8 cellular contexts compared by ENCODE assay signal in the genomic region with DNA sequence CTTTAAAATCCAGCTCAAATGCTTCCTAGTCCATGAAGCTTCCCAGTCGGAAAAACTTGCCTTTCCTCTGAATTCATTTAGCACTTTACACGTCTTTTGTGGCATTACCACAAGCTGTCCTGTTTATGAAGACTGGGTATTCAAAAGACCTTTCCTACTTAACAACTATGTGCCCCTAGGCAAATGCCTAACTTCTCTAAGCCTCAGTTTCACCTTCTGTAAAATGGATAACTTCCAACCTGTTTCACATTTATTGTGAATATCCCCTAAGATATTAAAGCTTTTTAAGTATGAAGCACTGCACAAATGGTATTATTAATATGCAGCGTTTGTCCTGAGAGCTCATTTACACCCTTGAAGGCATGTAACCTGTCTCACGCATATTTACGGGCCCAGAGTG. TPM values are rescaled to one million over a fixed set of nuclear protein-coding genes. Genes with fewer than 3 reads are reported as not detected.
A peak's percentile ranks its signal among the peaks of the same experiment; 100 is the strongest.
DNase-seq lines count a peak whose midpoint lies in the region; ATAC-seq and TF ChIP-seq lines count a peak whose summit lies in the region.

No MANE protein-coding gene starts in this region.

- H3K4me2 ChIP-seq in KMS-11: peak overlapping the region; percentile 95

- H3K27me3 Mint-ChIP-seq in chondrocyte (ENCODE audit: low read depth): peaks cover 18% of the 10 kb centered on the region

- H4K20me1 ChIP-seq in KMS-11 (ENCODE audit: insufficient read depth): no peaks in the 10 kb centered on the region

- CTCF ChIA-PET in A673 (lab: Charles Lee): no interaction called here

- H3K27ac ChIP-seq in A673 (ENCODE audit: low read depth, low read length, poor library complexity, severe bottlenecking): no peak overlapping the region
- H3K27ac ChIP-seq in KMS-11: peak overlapping the region; percentile 53
- peak overlapping the region; percentile 69 for H3K27ac ChIP-seq in muscle layer of duodenum (ENCODE audit: low read length)

- H2AFZ ChIP-seq in KMS-11 (ENCODE audit: low read depth): peak overlapping the region; percentile 72

- H3K4me3 ChIP-seq in A673 (ENCODE audit: low read depth, low read length, poor library complexity, severe bottlenecking) (peak overlapping the region; percentile 58), KMS-11 (IDR thresholded peaks at IDR 0.05; ENCODE audit: insufficient read depth, low read depth, low read length) (peak overlapping the region; percentile 47), muscle layer of duodenum (ENCODE audit: low read depth in 1 of 2, low read length in 2 of 2) (peak overlapping the region; percentile 86 to 87)

- DNase-seq in A673 (ENCODE audit: low spot score): no peak
- DNase-seq in chondrocyte (ENCODE audit: low spot score): no peak
- DNase-seq in amniotic stem cell (lab: John Stamatoyannopoulos, UW): no peak
- DNase-seq in HuH-7 (ENCODE audit: low spot score): no peak

- H3K27me3 ChIP-seq in A673 (replicated peaks; ENCODE audit: insufficient read depth, low read depth, low read length, poor library complexity): peaks cover 25% of the 10 kb centered on the region
- no peaks in the 10 kb centered on the region for H3K27me3 ChIP-seq in KMS-11 (ENCODE audit: insufficient read depth, low read depth)
- H3K27me3 ChIP-seq in muscle layer of duodenum (ENCODE audit: low read depth, low read length): no peaks in the 10 kb centered on the region

- H3K79me2 ChIP-seq in KMS-11 (ENCODE audit: insufficient read depth, low read depth): no peaks in the 10 kb centered on the region

- TF ChIP-seq CTCF in A673 (conservative IDR thresholded peaks at IDR 0.05; ENCODE audit: low read depth, low read length) (no peak), KMS-11 (conservative IDR thresholded peaks at IDR 0.05; ENCODE audit: low read depth, low read length) (no peak), chondrocyte (IDR thresholded peaks at IDR 0.05) (no peak)

- H3K4me1 Mint-ChIP-seq in chondrocyte (ENCODE audit: low read depth): peaks cover 13% of the 10 kb centered on the region

- no TSS peak for BruUV-seq in A673 (replicated peaks; lab: Mats Ljungman, UMichigan)

- H3K9me3 ChIP-seq in A673 (ENCODE audit: low read depth, low read length, poor library complexity, severe bottlenecking) (no peaks in the 10 kb centered on the region), muscle layer of duodenum (ENCODE audit: control insufficient read depth in 1 of 2, low read length in 2 of 2) (no peaks in the 10 kb centered on the region)

- intact Hi-C loops in A673 (cut with micrococcal nuclease; ENCODE audit: unreplicated experiment): no loop called here

- H3K4me1 ChIP-seq in A673 (ENCODE audit: insufficient read depth, low read length, poor library complexity, severe bottlenecking) (no peaks in the 10 kb centered on the region), KMS-11 (ENCODE audit: low read depth, poor library complexity, severe bottlenecking) (peaks cover 11% of the 10 kb centered on the region), muscle layer of duodenum (ENCODE audit: control insufficient read depth in 1 of 2, insufficient read depth in 2 of 2, low read length in 2 of 2) (peaks cover 4 to 16% of the 10 kb centered on the region in 2 donors)

- no peaks in the 10 kb centered on the region for H3K36me3 ChIP-seq in A673 (ENCODE audit: insufficient read depth, low read length, poor library complexity, severe bottlenecking)
- H3K36me3 ChIP-seq in KMS-11 (ENCODE audit: insufficient read depth): no peaks in the 10 kb centered on the region
- H3K36me3 ChIP-seq in muscle layer of duodenum (ENCODE audit: control insufficient read depth in 1 of 2, insufficient read depth in 2 of 2, low read length in 2 of 2): no peaks in the 10 kb centered on the region

- no peak overlapping the region for H3K27ac Mint-ChIP-seq in chondrocyte (ENCODE audit: unreplicated experiment)

- H3K4me3 Mint-ChIP-seq in chondrocyte (ENCODE audit: unreplicated experiment): peak overlapping the region; percentile 94

- H3K9ac ChIP-seq in KMS-11: peak overlapping the region; percentile 71

- ATAC-seq in HG02588 (IDR thresholded peaks at IDR 0.05; ENCODE audit: unreplicated experiment) (no peak), GM19455 (IDR thresholded peaks at IDR 0.05; ENCODE audit: unreplicated experiment) (no peak)

- H3K36me3 Mint-ChIP-seq in chondrocyte (ENCODE audit: low read depth): peaks cover 2% of the 10 kb centered on the region

- POLR2A ChIA-PET in A673 (lab: Charles Lee; ENCODE audit: low non-redundant PET): interaction anchor here (0.5 kb wide), 1 partner anchor 846 kb away, joined by 3 read pairs; no protein-coding TSS in a partner anchor

- peaks cover 6% of the 10 kb centered on the region for H3K9me3 Mint-ChIP-seq in chondrocyte (ENCODE audit: low read depth)

RNA-seq across cellular contexts. Expression of a gene that starts 0.8 kb away (rescaled TPM):
- 0.06 and 0.13 TPM in 2 replicates for total RNA-seq in A673 (2021)
- 0.42 to 1.4 TPM (median 0.59 TPM) in 3 replicates for total RNA-seq in chondrocyte

RNA-seq across cellular contexts. Expression of a gene that starts 56.0 kb away (rescaled TPM):
- 151 and 156 TPM in 2 replicates for total RNA-seq in A673 (2021)
- total RNA-seq in chondrocyte: 93.5 to 102 TPM (median 94.7 TPM) in 3 replicates
